8 cellular contexts compared by ENCODE assay signal in genomic region chr5:1568201-1568979, GRCh38. TPM values are rescaled to one million over a fixed set of nuclear protein-coding genes. Genes with fewer than 3 reads are reported as not detected.
DNase-seq lines count a peak whose midpoint lies in the region; ATAC-seq, FAIRE-seq and TF ChIP-seq lines count a peak whose summit lies in the region.

No MANE protein-coding gene starts in this region.

- TF ChIP-seq CTCF in bronchial epithelial cell (IDR thresholded peaks at IDR 0.05; ENCODE audit: insufficient read depth, low read length, severe bottlenecking) = no peak
- no peak for TF ChIP-seq CTCF in liver (IDR thresholded peaks at IDR 0.05; ENCODE audit: low read depth, low read length, missing input control)
- no peak for TF ChIP-seq CTCF in transverse colon (IDR thresholded peaks at IDR 0.05)

- H3K27me3 ChIP-seq in bronchial epithelial cell (ENCODE audit: control insufficient read depth, insufficient read depth, low read length) = peaks cover 2% of the 10 kb centered on the region
- no peaks in the 10 kb centered on the region for H3K27me3 ChIP-seq in liver (ENCODE audit: control insufficient read depth in 4 of 4, insufficient read depth in 4 of 4, low read length in 3 of 4)
- H3K27me3 ChIP-seq in transverse colon = no peaks in the 10 kb centered on the region

- DNase-seq in bronchial epithelial cell (ENCODE audit: low read depth) (peak; percentile 92), transverse colon (no peak), germinal center (ENCODE audit: low spot score) (no peak), DMS 273 treated with DMSO at 0.1 percent for 48 hours (lab: John Stamatoyannopoulos, UW) (no peak)

- H3K36me3 ChIP-seq in bronchial epithelial cell (ENCODE audit: control insufficient read depth, insufficient read depth, low read length) (no peaks in the 10 kb centered on the region), liver (ENCODE audit: control insufficient read depth in 4 of 4, insufficient read depth in 3 of 4, low read depth in 1 of 4, low read length in 3 of 4) (no peaks in the 10 kb centered on the region), transverse colon (no peaks in the 10 kb centered on the region)

- peaks cover 4 to 21% (median 13%) of the 10 kb centered on the region in 4 donors for H3K4me1 ChIP-seq in liver (ENCODE audit: control insufficient read depth in 4 of 4, insufficient read depth in 4 of 4, low read length in 3 of 4)
- peaks cover 0 to 11% (median 6%) of the 10 kb centered on the region in 4 donors for H3K4me1 ChIP-seq in transverse colon

- H3K27ac ChIP-seq in liver (ENCODE audit: low read depth in 1 of 2, low read length in 2 of 2) (peak overlapping the region; percentile 75 to 81), transverse colon (peak overlapping the region; percentile 4 to 65 (median 37))

- H3K9me3 ChIP-seq in liver (ENCODE audit: control insufficient read depth in 4 of 4, low read length in 3 of 4) (no peaks in the 10 kb centered on the region), transverse colon (no peaks in the 10 kb centered on the region)

- H3K4me3 ChIP-seq in bronchial epithelial cell (ENCODE audit: low read depth, low read length) (no peak overlapping the region), liver (ENCODE audit: low read depth in 1 of 3, low read length in 3 of 3) (peak overlapping the region in 1 of 3 donors; percentile 16), transverse colon (no peak overlapping the region)

- 21% methylated on average over 12 of the region's 12 CpGs for WGBS in liver
- WGBS in transverse colon (ENCODE audit: low coverage in 1 of 2), 2 donors = 50 to 60% methylated on average over 11 to 12 of the region's 12 CpGs

- peak; percentile 55 for FAIRE-seq in bronchial epithelial cell (lab: Jason Lieb, UNC)

- TF ChIP-seq RAD21 in Ishikawa (IDR thresholded peaks at IDR 0.05; ENCODE audit: low read depth) = no peak
- TF ChIP-seq RAD21 in liver (IDR thresholded peaks at IDR 0.05) = peak in 1 of 2 donors; percentile 22

- H3K9ac ChIP-seq in liver (ENCODE audit: low read depth in 1 of 2, low read length in 2 of 2) = peak overlapping the region in 1 of 2 donors; percentile 36

- intact Hi-C loops in transverse colon (cut with DNase I; ENCODE audit: low total_unique reads) = no loop called here

- no peak for TF ChIP-seq POLR2A in transverse colon (IDR thresholded peaks at IDR 0.05)

- in situ Hi-C loops in transverse colon (cut with MboI; ENCODE audit: low pct_ligation_motif_present in 1 of 4, low pct_unique_long_range_greater_than_20kb in 1 of 4, low sequenced_read_pairs in 3 of 4) = no loop called here

- ATAC-seq in GM18861 (IDR thresholded peaks at IDR 0.05; ENCODE audit: unreplicated experiment) (no peak), esophagus mucosa (no peak)

- TF ChIP-seq EP300 in Ishikawa (IDR thresholded peaks at IDR 0.05; ENCODE audit: borderline replicate concordance) = no peak
- TF ChIP-seq EP300 in transverse colon (IDR thresholded peaks at IDR 0.05; ENCODE audit: low read depth) = no peak

TF ChIP-seq in Ishikawa, 13 proteins besides CTCF, POLR2A, EP300 and RAD21:
- TF ChIP-seq TEAD4 (IDR thresholded peaks at IDR 0.05) = peak; percentile 68
- no peak for TF ChIP-seq FOXM1 (IDR thresholded peaks at IDR 0.05; ENCODE audit: borderline replicate concordance, low read depth)

TF ChIP-seq in liver, 16 proteins besides CTCF, POLR2A, EP300 and RAD21:
- TF ChIP-seq FOXA1 (IDR thresholded peaks at IDR 0.05) (no peak), SP1 (IDR thresholded peaks at IDR 0.05) (peak; percentile 65), JUND (IDR thresholded peaks at IDR 0.05) (peak in 1 of 2 donors; percentile 30), HNF4A (conservative IDR thresholded peaks at IDR 0.05) (peak; percentile 60 to 76), NR2F2 (IDR thresholded peaks at IDR 0.05) (peak; percentile 93), EGR1 (IDR thresholded peaks at IDR 0.05; ENCODE audit: low read depth in 2 of 2) (no peak), RXRA (IDR thresholded peaks at IDR 0.05) (peak; percentile 45 to 76), GABPA (IDR thresholded peaks at IDR 0.05 in 1 of 2, conservative IDR thresholded peaks at IDR 0.05 in 1 of 2) (no peak), TAF1 (conservative IDR thresholded peaks at IDR 0.05) (no peak), MAX (IDR thresholded peaks at IDR 0.05) (peak; percentile 25), HNF4G (IDR thresholded peaks at IDR 0.05) (no peak), ATF3 (IDR thresholded peaks at IDR 0.05) (peak; percentile 1), YY1 (IDR thresholded peaks at IDR 0.05) (peak; percentile 67)

RNA-seq across cellular contexts. Expression of gene LPCAT1, which starts 44.6 kb away (rescaled TPM):
- total RNA-seq in bronchial epithelial cell = 18.8 and 25.3 TPM in 2 replicates
- 10 to 100 TPM; 12.0 to 12.8 TPM for total RNA-seq in liver
- 1 to 10 TPM; 1.5 to 7.7 TPM for polyA plus RNA-seq in liver
- total RNA-seq in transverse colon = 10 to 100 TPM in 3 of 4 donors, 1 to 10 TPM in 1; 10.0 to 50.5 (median 21.0) TPM
- 15.0 TPM for total RNA-seq in esophagus mucosa
